ENCODE assay signal across 7 cellular contexts in genomic region chr2:129212337-129212958, GRCh38.
"Had no signal": no experiment of that assay in that cellular context is flagged by ENCODE, and none has a peak within 500 bp of the region (broad histone marks: within the 10 kb centered on the region; RNA-seq: fewer than 3 reads in every experiment).

No MANE protein-coding gene starts in this region.

- DNase-seq: GM23248, GOT3, H9, HCEC 1CT, KBM-7 had no signal

- FAIRE-seq: H54 had no signal

- H3K9ac ChIP-seq: GM23248 had no signal

- H3K4me3 ChIP-seq: GM23248 had no signal

- H3K27ac ChIP-seq: GM23248, HL-60 had no signal

- H2AFZ ChIP-seq: GM23248 had no signal
